In the genomic region with DNA sequence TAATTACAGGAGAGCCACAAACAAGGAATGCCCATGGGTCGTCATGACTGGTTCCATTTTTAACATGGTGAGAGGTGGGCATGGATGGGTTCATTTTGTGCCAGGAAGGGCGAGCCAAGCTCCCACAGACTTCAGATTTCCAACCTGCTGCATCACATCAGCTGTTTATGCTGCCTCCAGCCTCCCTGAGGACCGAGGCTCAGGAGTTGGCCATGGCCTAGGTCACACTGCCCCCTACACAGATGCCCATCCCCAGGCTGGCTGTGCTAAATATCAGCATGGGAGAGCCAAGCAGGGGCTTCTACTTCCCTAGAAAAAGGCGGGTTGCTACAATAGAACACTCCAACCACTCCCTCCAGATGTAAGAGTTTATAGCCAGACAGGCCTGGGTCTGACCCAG, we compare ENCODE assay signal across 17 cellular contexts.
DNase-seq lines count a peak whose midpoint lies in the region; ATAC-seq, FAIRE-seq and TF ChIP-seq lines count a peak whose summit lies in the region.
"Had no signal": no experiment of that assay in that cellular context is flagged by ENCODE, and none has a peak within 500 bp of the region (broad histone marks: within the 10 kb centered on the region; RNA-seq: fewer than 3 reads in every experiment).

No MANE protein-coding gene starts in this region.

- no peak overlapping the region for H4K8ac ChIP-seq in H1 (ENCODE audit: extremely low read depth, insufficient read depth, low read length)

- 0 out of 22 replicates have a peak, but pooled peaks cover 0 to under 1% (median 0%) of the 10 kb centered on the region in 11 experiments for H3K9me3 ChIP-seq in BLaER1 treated with 17β-estradiol and CSF1 and Interleukin-3, amounts not matched to agents 10 nM and 100 nM (replicated peaks in 1 of 11)
- H3K9me3 ChIP-seq in DND-41 (ENCODE audit: insufficient read depth, low read length, severe bottlenecking) = no peaks in the 10 kb centered on the region
- no peaks in the 10 kb centered on the region for H3K9me3 ChIP-seq in H1 (ENCODE audit: insufficient read depth in 2 of 2, low read depth in 1 of 2, low read length in 1 of 2)
- H3K9me3 ChIP-seq: BE2C, Caco-2, HAP-1 had no signal

- H3K56ac ChIP-seq in H1 (replicated peaks; ENCODE audit: insufficient read length, low read depth, low read length) = no peak overlapping the region

- no peak overlapping the region for H4K5ac ChIP-seq in H1 (ENCODE audit: insufficient read length, low read depth, low read length)

- no peak overlapping the region; the same call in 1 of the 2 replicates for H2BK20ac ChIP-seq in H1 (ENCODE audit: low read length)

- ATAC-seq in DND-41 (ENCODE audit: insufficient read depth, low read depth) (no peak), sciatic nerve (peak; percentile 15), GM19351 (IDR thresholded peaks at IDR 0.05; ENCODE audit: unreplicated experiment) (no peak)

- no peak overlapping the region for H3K18ac ChIP-seq in H1 (ENCODE audit: extremely low read depth, low read length)

- H3K79me2 ChIP-seq in DND-41 (ENCODE audit: insufficient read depth, low read length) (no peaks in the 10 kb centered on the region), H1 (ENCODE audit: control insufficient read depth in 1 of 2, insufficient read depth in 2 of 2, low read length in 2 of 2) (no peaks in the 10 kb centered on the region)

- no peaks in the 10 kb centered on the region for H3K27me3 ChIP-seq in BLaER1 treated with 17β-estradiol and CSF1 and Interleukin-3, amounts not matched to agents 10 nM and 100 nM
- H3K27me3 ChIP-seq in DND-41 (ENCODE audit: insufficient read depth, low read length, poor library complexity) = no peaks in the 10 kb centered on the region
- H3K27me3 ChIP-seq in H1 (replicated peaks in 1 of 4; ENCODE audit: control insufficient read depth in 3 of 4, extremely low read depth in 1 of 4, insufficient read depth in 3 of 4, low read length in 3 of 4) = no peaks in the 10 kb centered on the region
- H3K27me3 ChIP-seq: BE2C had no signal

- CTCF ChIA-PET in H1 (lab: Charles Lee; ENCODE audit: partially characterized antibody) = interaction anchor here (1.6 kb wide), 1 partner anchor 76 kb away, joined by 3 read pairs; no protein-coding TSS in a partner anchor

- H2AFZ ChIP-seq in DND-41 (ENCODE audit: low read depth, low read length) (no peak overlapping the region), H1 (ENCODE audit: low read length) (no peak overlapping the region)

- intact Hi-C loops in sciatic nerve (cut with DNase I) = no loop called here

- peak in 1 of 2 experiments; percentile 27; a peak in 2 of 4 replicates for TF ChIP-seq RAD21 in H1 (IDR thresholded peaks at IDR 0.05 in 1 of 2, conservative IDR thresholded peaks at IDR 0.05 in 1 of 2; ENCODE audit: low read depth in 2 of 2, low read length in 2 of 2)

- DNase-seq in DND-41 = no peak
- DNase-seq in H1 (ENCODE audit: low read depth in 1 of 2, low spot score in 2 of 2) = no peak
- DNase-seq in sciatic nerve (ENCODE audit: low spot score) = no peak
- DNase-seq in NCI-H1417 (lab: John Stamatoyannopoulos, UW) = no peak
- DNase-seq: ACHN; BE2C; Caco-2; CD4-positive, alpha-beta T cell; DMS79; GF-D8; GOT3 had no signal

- H4K91ac ChIP-seq in H1 (replicated peaks; ENCODE audit: insufficient read length, low read length) = peak overlapping the region; percentile 18

- no peak overlapping the region for H2BK5ac ChIP-seq in H1 (ENCODE audit: low read depth, low read length)

- no peak overlapping the region for H2BK120ac ChIP-seq in H1 (replicated peaks; ENCODE audit: low read depth, low read length)

- TF ChIP-seq CTCF in DND-41 (IDR thresholded peaks at IDR 0.05; ENCODE audit: borderline replicate concordance, extremely low read depth, low read length, poor library complexity, severe bottlenecking) = no peak
- TF ChIP-seq CTCF in H1 (IDR thresholded peaks at IDR 0.05; ENCODE audit: control extremely low read depth in 1 of 3, insufficient read depth in 1 of 3, low read depth in 1 of 3, low read length in 3 of 3) = no peak

- no peak overlapping the region for H2AK5ac ChIP-seq in H1 (ENCODE audit: low read depth, low read length)

- 90% methylated on average over 4 of the region's 4 CpGs; no CpG with 5 or more reads in 1 of the 2 experiments for whole genome bisulfite sequencing in H1 (ENCODE audit: extremely low coverage in 1 of 2, insufficient coverage in 1 of 2, insufficient read length in 1 of 2, insufficient replicate concordance in 2 of 2, low coverage in 1 of 2, low lambda C conversion rate in 2 of 2, missing lambda C conversion rate in 1 of 2), 2 experiments

- no peak overlapping the region for H3K4ac ChIP-seq in H1 (replicated peaks; ENCODE audit: insufficient read length, low read depth, low read length)

- no peaks in the 10 kb centered on the region; the same call in 1 of the 2 replicates for H3K23me2 ChIP-seq in H1 (ENCODE audit: low read depth, low read length)

- H3K14ac ChIP-seq in H1 (ENCODE audit: insufficient read length) = no peak overlapping the region

- no peak overlapping the region for H3K27ac ChIP-seq in BLaER1 treated with 17β-estradiol and CSF1 and Interleukin-3, amounts not matched to agents 10 nM and 100 nM
- H3K27ac ChIP-seq in DND-41 (ENCODE audit: low read length) = peak overlapping the region; percentile 53
- H3K27ac ChIP-seq in H1 (ENCODE audit: low read depth, low read length) = no peak overlapping the region
- H3K27ac ChIP-seq: C4-2B had no signal

- peak overlapping the region in 10 of 11 experiments; percentile 10 to 50 (median 38); a peak in 13 of 22 replicates for H3K4me2 ChIP-seq in BLaER1 treated with 17β-estradiol and CSF1 and Interleukin-3, amounts not matched to agents 10 nM and 100 nM
- H3K4me2 ChIP-seq in DND-41 (ENCODE audit: insufficient read depth, low read length) = no peak overlapping the region
- H3K4me2 ChIP-seq in H1 (ENCODE audit: insufficient read depth in 1 of 2, low read depth in 2 of 2, low read length in 2 of 2) = no peak overlapping the region

- TF ChIP-seq POLR2A in H1 (IDR thresholded peaks at IDR 0.05; ENCODE audit: control extremely low read depth in 1 of 2, low read depth in 2 of 2, low read length in 2 of 2) = no peak

- no peak overlapping the region for H3K9ac ChIP-seq in BLaER1 treated with 17β-estradiol and CSF1 and Interleukin-3, amounts not matched to agents 10 nM and 100 nM
- H3K9ac ChIP-seq in DND-41 (ENCODE audit: low read depth, low read length) (no peak overlapping the region), H1 (replicated peaks in 1 of 4; ENCODE audit: extremely low read depth in 1 of 4, low read depth in 3 of 4, low read length in 3 of 4) (no peak overlapping the region)

- H4K20me1 ChIP-seq in BLaER1 treated with 17β-estradiol and CSF1 and Interleukin-3, amounts not matched to agents 10 nM and 100 nM = no peaks in the 10 kb centered on the region
- H4K20me1 ChIP-seq in DND-41 (ENCODE audit: insufficient read depth, low read length) (no peaks in the 10 kb centered on the region), H1 (replicated peaks in 1 of 2; ENCODE audit: control insufficient read depth in 1 of 2, insufficient read depth in 2 of 2, low read length in 2 of 2) (no peaks in the 10 kb centered on the region)

- no peak for FAIRE-seq in H1 (lab: Jason Lieb, UNC)
- FAIRE-seq: A204.1, D721Med had no signal

- no peak overlapping the region for H3K4me3 ChIP-seq in BLaER1 treated with 17β-estradiol and CSF1 and Interleukin-3, amounts not matched to agents 10 nM and 100 nM
- H3K4me3 ChIP-seq in DND-41 (ENCODE audit: low read depth in 1 of 2, low read length in 2 of 2) = no peak overlapping the region
- no peak overlapping the region for H3K4me3 ChIP-seq in H1 (ENCODE audit: extremely low read depth in 1 of 4, insufficient read depth in 2 of 4, low read depth in 3 of 4, low read length in 4 of 4)
- H3K4me3 ChIP-seq: HAP-1 had no signal

- POLR2A ChIA-PET in H1 (lab: Charles Lee; ENCODE audit: partially characterized antibody) = no interaction called here

- 0 out of 2 replicates have a peak overlapping the region, but pooled peaks have one; percentile 41 for H2BK12ac ChIP-seq in H1 (ENCODE audit: low read depth, low read length)

- no peak overlapping the region for H2BK15ac ChIP-seq in H1 (ENCODE audit: low read length)

- no peaks in the 10 kb centered on the region for H3K36me3 ChIP-seq in BLaER1 treated with 17β-estradiol and CSF1 and Interleukin-3, amounts not matched to agents 10 nM and 100 nM
- H3K36me3 ChIP-seq in DND-41 (ENCODE audit: insufficient read depth, low read length) (no peaks in the 10 kb centered on the region), H1 (ENCODE audit: control insufficient read depth in 2 of 4, insufficient read depth in 4 of 4, low read length in 3 of 4) (no peaks in the 10 kb centered on the region)
- H3K36me3 ChIP-seq: BE2C, HAP-1 had no signal

- no peaks in the 10 kb centered on the region for H3K79me1 ChIP-seq in H1 (ENCODE audit: low read depth, low read length)

- no peak overlapping the region for H3K23ac ChIP-seq in H1 (ENCODE audit: insufficient read length)

- TF ChIP-seq EP300 in H1 (IDR thresholded peaks at IDR 0.05; ENCODE audit: borderline replicate concordance in 1 of 2, low read depth in 2 of 2, low read length in 2 of 2) = no peak

- peaks cover 10 to 24% (median 17%) of the 10 kb centered on the region in 10 experiments for H3K4me1 ChIP-seq in BLaER1 treated with 17β-estradiol and CSF1 and Interleukin-3, amounts not matched to agents 10 nM and 100 nM
- H3K4me1 ChIP-seq in DND-41 (ENCODE audit: insufficient read depth, low read length) (peaks cover 50% of the 10 kb centered on the region), H1 (replicated peaks in 1 of 4; ENCODE audit: control insufficient read depth in 3 of 4, insufficient read depth in 4 of 4, low read length in 3 of 4) (peaks cover 0 to 6% (median 1%) of the 10 kb centered on the region in 4 experiments; a peak in 3 of 7 replicates)
- H3K4me1 ChIP-seq: Caco-2, HAP-1 had no signal

TF ChIP-seq in H1, 55 proteins besides CTCF, POLR2A, EP300 and RAD21:
- TF ChIP-seq HDAC2 (IDR thresholded peaks at IDR 0.05; ENCODE audit: borderline replicate concordance in 1 of 2, low read depth in 2 of 2, low read length in 2 of 2) (no peak), SRF (IDR thresholded peaks at IDR 0.05; ENCODE audit: low read depth, low read length) (no peak), NANOG (IDR thresholded peaks at IDR 0.05; ENCODE audit: insufficient read depth, low read depth, low read length, poor library complexity, severe bottlenecking) (no peak), GTF2F1 (IDR thresholded peaks at IDR 0.05; ENCODE audit: borderline replicate concordance, low read depth, low read length) (no peak), TAF1 (IDR thresholded peaks at IDR 0.05; ENCODE audit: low read depth, low read length) (no peak), KDM5A (IDR thresholded peaks at IDR 0.05; ENCODE audit: low read length) (no peak), TAF7 (optimal IDR thresholded peaks at IDR 0.05; ENCODE audit: borderline replicate concordance, low read depth, low read length) (no peak), NRF1 (IDR thresholded peaks at IDR 0.05; ENCODE audit: low read depth, low read length) (no peak)

Comparison
In these comparisons a context has a peak if more than half of its experiments do, and no peak if none do; other contexts are left out.
1. H3K4me2 ChIP-seq: peak in BLaER1 treated with 17β-estradiol and CSF1 and Interleukin-3, amounts not matched to agents 10 nM and 100 nM (10 of 11); none in DND-41 (single experiment) and H1 (0 of 2).